ENCODE assay signal across 1 cellular context in the genomic region with DNA sequence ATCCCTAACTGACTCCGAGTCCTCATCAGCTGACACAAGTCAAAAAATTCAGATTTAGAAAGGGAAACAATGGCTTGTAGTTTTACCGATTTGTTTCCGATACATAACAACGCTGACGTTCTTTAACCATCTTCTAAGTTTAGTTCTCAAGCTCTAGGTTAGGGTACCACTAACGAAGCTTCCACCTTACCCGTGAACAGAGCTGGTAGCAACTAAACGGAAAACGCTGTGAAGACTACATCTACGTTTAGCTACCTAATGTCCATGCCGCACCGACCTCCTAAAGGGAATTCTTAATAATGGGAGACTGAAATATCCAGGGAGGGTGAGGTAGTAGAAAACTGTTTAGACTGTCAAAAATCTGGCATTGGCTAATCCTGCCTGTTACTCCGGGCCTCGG.
TF ChIP-seq lines count a peak whose summit lies in the region.

No MANE protein-coding gene starts in this region.

TF ChIP-seq in IMR-90, 13 proteins besides CTCF, POLR2A, EP300 and RAD21 (continued from another document):
- TF ChIP-seq MXI1 (IDR thresholded peaks at IDR 0.05; ENCODE audit: borderline replicate concordance, low read depth, low read length), result no peak
- TF ChIP-seq MAZ (IDR thresholded peaks at IDR 0.05; ENCODE audit: borderline replicate concordance, low read depth, low read length), result no peak
- TF ChIP-seq FOS (IDR thresholded peaks at IDR 0.05; ENCODE audit: low read depth, low read length), result no peak
- TF ChIP-seq NFE2L2 (IDR thresholded peaks at IDR 0.05; ENCODE audit: low read depth, low read length), result no peak
- no peak for TF ChIP-seq MAFK (IDR thresholded peaks at IDR 0.05; ENCODE audit: low read depth, low read length)
- no peak for TF ChIP-seq SMC3 (IDR thresholded peaks at IDR 0.05; ENCODE audit: low read depth, low read length)
- no peak for TF ChIP-seq CHD1 (IDR thresholded peaks at IDR 0.05; ENCODE audit: low read depth, low read length)
- no peak for TF ChIP-seq RCOR1 (IDR thresholded peaks at IDR 0.05; ENCODE audit: insufficient replicate concordance, low read length)
